In genomic region chrX:48996969-48997368, GRCh38 we compare ENCODE assay signal across 20 cellular contexts. TPM values are rescaled to one million over a fixed set of nuclear protein-coding genes. Genes with fewer than 3 reads are reported as not detected.
A peak's percentile ranks its signal among the peaks of the same experiment; 100 is the strongest.
DNase-seq lines count a peak whose midpoint lies in the region; ATAC-seq and TF ChIP-seq lines count a peak whose summit lies in the region.
"Had no signal": no experiment of that assay in that cellular context is flagged by ENCODE, and none has a peak within 500 bp of the region (broad histone marks: within the 10 kb centered on the region; RNA-seq: fewer than 3 reads in every experiment).

No MANE protein-coding gene starts in this region.

- no peak for ATAC-seq in activated CD4-positive, alpha-beta T cell treated with anti-CD3 and anti-CD28 coated beads for 36 hours
- ATAC-seq in HCT116 = no peak
- ATAC-seq in activated T-helper 17 cell treated with anti-CD3 and anti-CD28 coated beads, Interleukin-2, amount 50 U/mL, for 72 hours (replicated peaks) = no peak
- no peak for ATAC-seq in GM21423 (IDR thresholded peaks at IDR 0.05; ENCODE audit: unreplicated experiment)
- ATAC-seq: esophagus mucosa, gastrocnemius medialis had no signal

- H3K4me3 Mint-ChIP-seq in activated CD4-positive, alpha-beta T cell treated with anti-CD3 and anti-CD28 coated beads for 36 hours = no peak overlapping the region
- no peak overlapping the region for H3K4me3 Mint-ChIP-seq in activated CD4-positive, alpha-beta T cell treated with anti-CD3 and anti-CD28 coated beads, Interleukin-2, amount 10 ng/mL, durations not matched to agents 24 days and 14 days
- peak overlapping the region; percentile 62 for H3K4me3 Mint-ChIP-seq in activated T-helper 17 cell treated with anti-CD3 and anti-CD28 coated beads, Interleukin-2, amount 50 U/mL, for 72 hours

- H3K4me1 Mint-ChIP-seq in activated CD4-positive, alpha-beta T cell treated with anti-CD3 and anti-CD28 coated beads for 36 hours = peaks cover 36% of the 10 kb centered on the region
- H3K4me1 Mint-ChIP-seq in activated CD4-positive, alpha-beta T cell treated with anti-CD3 and anti-CD28 coated beads, Interleukin-2, amount 10 ng/mL, durations not matched to agents 24 days and 14 days = peaks cover 37% of the 10 kb centered on the region
- H3K4me1 Mint-ChIP-seq in activated T-helper 17 cell treated with anti-CD3 and anti-CD28 coated beads, Interleukin-2, amount 50 U/mL, for 72 hours = peaks cover 24% of the 10 kb centered on the region

- H3K27me3 ChIP-seq in HCT116 (ENCODE audit: insufficient read depth, low read length) (no peaks in the 10 kb centered on the region), liver (ENCODE audit: control insufficient read depth in 4 of 4, insufficient read depth in 4 of 4, low read length in 3 of 4) (no peaks in the 10 kb centered on the region)
- H3K27me3 ChIP-seq: BE2C, gastrocnemius medialis had no signal

- CTCF ChIA-PET in activated CD4-positive, alpha-beta T cell treated with anti-CD3 and anti-CD28 coated beads for 36 hours (lab: Charles Lee) = no interaction called here
- CTCF ChIA-PET in HCT116 (lab: Charles Lee) = no interaction called here

- H3K9me3 Mint-ChIP-seq in activated CD4-positive, alpha-beta T cell treated with anti-CD3 and anti-CD28 coated beads for 36 hours (ENCODE audit: low read depth) = no peaks in the 10 kb centered on the region
- no peaks in the 10 kb centered on the region for H3K9me3 Mint-ChIP-seq in activated CD4-positive, alpha-beta T cell treated with anti-CD3 and anti-CD28 coated beads, Interleukin-2, amount 10 ng/mL, durations not matched to agents 24 days and 14 days
- no peaks in the 10 kb centered on the region for H3K9me3 Mint-ChIP-seq in activated T-helper 17 cell treated with anti-CD3 and anti-CD28 coated beads, Interleukin-2, amount 50 U/mL, for 72 hours

- H3K27me3 Mint-ChIP-seq in activated CD4-positive, alpha-beta T cell treated with anti-CD3 and anti-CD28 coated beads for 36 hours = no peaks in the 10 kb centered on the region
- H3K27me3 Mint-ChIP-seq in activated CD4-positive, alpha-beta T cell treated with anti-CD3 and anti-CD28 coated beads, Interleukin-2, amount 10 ng/mL, durations not matched to agents 24 days and 14 days = no peaks in the 10 kb centered on the region
- H3K27me3 Mint-ChIP-seq in activated T-helper 17 cell treated with anti-CD3 and anti-CD28 coated beads, Interleukin-2, amount 50 U/mL, for 72 hours = no peaks in the 10 kb centered on the region

- TF ChIP-seq CTCF in HCT116 (IDR thresholded peaks at IDR 0.05 in 2 of 3, conservative IDR thresholded peaks at IDR 0.05 in 1 of 3; ENCODE audit: borderline replicate concordance in 1 of 3, insufficient read depth in 1 of 3, low read depth in 2 of 3, low read length in 2 of 3) = no peak
- TF ChIP-seq CTCF in liver (IDR thresholded peaks at IDR 0.05; ENCODE audit: low read depth, low read length, missing input control) = no peak

- H3K4me1 ChIP-seq in HCT116 (ENCODE audit: control insufficient read depth in 1 of 2, insufficient read depth in 2 of 2, low read length in 2 of 2) (peaks cover 0 to 7% of the 10 kb centered on the region in 2 experiments; a peak in 1 of 4 replicates), liver (ENCODE audit: control insufficient read depth in 4 of 4, insufficient read depth in 4 of 4, low read length in 3 of 4) (peaks cover 0 to 8% (median 5%) of the 10 kb centered on the region in 4 donors)
- H3K4me1 ChIP-seq: BE2C had no signal

- TF ChIP-seq RAD21 in HCT116 (IDR thresholded peaks at IDR 0.05; ENCODE audit: low read depth) = no peak
- TF ChIP-seq RAD21 in liver (IDR thresholded peaks at IDR 0.05) = no peak

- H3K9me3 ChIP-seq in HCT116 (ENCODE audit: control insufficient read depth in 1 of 2, insufficient read depth in 1 of 2, low read depth in 1 of 2, low read length in 2 of 2) (no peaks in the 10 kb centered on the region), liver (ENCODE audit: control insufficient read depth in 4 of 4, low read length in 3 of 4) (no peaks in the 10 kb centered on the region)
- H3K9me3 ChIP-seq: BE2C, gastrocnemius medialis had no signal

- H3K9ac ChIP-seq in HCT116 (ENCODE audit: low read length) (no peak overlapping the region), liver (ENCODE audit: low read depth in 1 of 2, low read length in 2 of 2) (no peak overlapping the region)

- no peaks in the 10 kb centered on the region for H4K20me1 ChIP-seq in HCT116 (ENCODE audit: insufficient read depth)

- TF ChIP-seq POLR2A in HCT116 (IDR thresholded peaks at IDR 0.05; ENCODE audit: borderline replicate concordance, extremely low read depth, insufficient read depth, insufficient read length) = no peak

- no peak overlapping the region for H3K27ac Mint-ChIP-seq in activated CD4-positive, alpha-beta T cell treated with anti-CD3 and anti-CD28 coated beads for 36 hours
- H3K27ac Mint-ChIP-seq in activated CD4-positive, alpha-beta T cell treated with anti-CD3 and anti-CD28 coated beads, Interleukin-2, amount 10 ng/mL, durations not matched to agents 24 days and 14 days = no peak overlapping the region
- peak overlapping the region; percentile 82 for H3K27ac Mint-ChIP-seq in activated T-helper 17 cell treated with anti-CD3 and anti-CD28 coated beads, Interleukin-2, amount 50 U/mL, for 72 hours
- H3K27ac Mint-ChIP-seq: nephron had no signal

- H3K4me3 ChIP-seq in HCT116 (replicated peaks in 1 of 2; ENCODE audit: low read depth in 1 of 2, low read length in 2 of 2) (no peak overlapping the region), liver (ENCODE audit: low read depth in 1 of 3, low read length in 3 of 3) (no peak overlapping the region)
- H3K4me3 ChIP-seq: gastrocnemius medialis had no signal

- RAD21 ChIA-PET in HCT116 (lab: Charles Lee; ENCODE audit: low non-redundant PET in 1 of 2, low total read pairs in 2 of 2, uncharacterized antibody in 2 of 2, unreplicated experiment in 2 of 2) = no interaction called here

- no peak overlapping the region for H3K27ac ChIP-seq in HCT116 (ENCODE audit: low read depth, low read length)
- H3K27ac ChIP-seq in liver (ENCODE audit: low read depth in 1 of 2, low read length in 2 of 2) = no peak overlapping the region
- H3K27ac ChIP-seq: gastrocnemius medialis, VCaP had no signal

- H3K9me2 ChIP-seq in HCT116 (ENCODE audit: insufficient read depth) = no peaks in the 10 kb centered on the region

- intact Hi-C loops in activated CD4-positive, alpha-beta T cell treated with anti-CD3 and anti-CD28 coated beads for 36 hours (cut with DNase I, micrococcal nuclease) = no loop called here
- intact Hi-C loops in activated CD4-positive, alpha-beta T cell treated with anti-CD3 and anti-CD28 coated beads, Interleukin-2, amount 10 ng/mL, durations not matched to agents 24 days and 14 days (cut with micrococcal nuclease) = no loop called here
- intact Hi-C loops in HCT116 (cut with micrococcal nuclease) = no loop called here

- H3K36me3 Mint-ChIP-seq in activated CD4-positive, alpha-beta T cell treated with anti-CD3 and anti-CD28 coated beads for 36 hours (ENCODE audit: low read depth) = peaks cover 39% of the 10 kb centered on the region
- H3K36me3 Mint-ChIP-seq in activated CD4-positive, alpha-beta T cell treated with anti-CD3 and anti-CD28 coated beads, Interleukin-2, amount 10 ng/mL, durations not matched to agents 24 days and 14 days (ENCODE audit: low read depth) = peaks cover 65% of the 10 kb centered on the region
- H3K36me3 Mint-ChIP-seq in activated T-helper 17 cell treated with anti-CD3 and anti-CD28 coated beads, Interleukin-2, amount 50 U/mL, for 72 hours (ENCODE audit: low read depth) = peaks cover 88% of the 10 kb centered on the region

- 82% methylated on average over 6 of the region's 6 CpGs for WGBS in liver

- POLR2A ChIA-PET in activated CD4-positive, alpha-beta T cell treated with anti-CD3 and anti-CD28 coated beads for 36 hours (lab: Charles Lee) = no interaction called here
- POLR2A ChIA-PET in HCT116 (lab: Charles Lee) = no interaction called here

- no peak overlapping the region for H2AFZ ChIP-seq in HCT116 (ENCODE audit: low read depth, low read length, poor library complexity, severe bottlenecking)

- H3K36me3 ChIP-seq in HCT116 (ENCODE audit: control insufficient read depth in 1 of 2, insufficient read depth in 2 of 2, low read length in 2 of 2) = no peaks in the 10 kb centered on the region; a peak in 1 of 4 replicates
- peaks cover 5 to 25% (median 13%) of the 10 kb centered on the region in 4 donors for H3K36me3 ChIP-seq in liver (ENCODE audit: control insufficient read depth in 4 of 4, insufficient read depth in 3 of 4, low read depth in 1 of 4, low read length in 3 of 4)

- H3K4me2 ChIP-seq in HCT116 (ENCODE audit: low read length) = no peak overlapping the region

- peaks cover 5% of the 10 kb centered on the region; the same call in 1 of the 2 replicates for H3K79me2 ChIP-seq in HCT116 (ENCODE audit: insufficient read depth, low read length)

- peak; percentile 16 for DNase-seq in activated CD4-positive, alpha-beta T cell treated with anti-CD3 and anti-CD28 coated beads for 36 hours
- no peak for DNase-seq in activated CD4-positive, alpha-beta T cell treated with anti-CD3 and anti-CD28 coated beads, Interleukin-2, amount 10 ng/mL, durations not matched to agents 24 days and 14 days
- DNase-seq in HCT116 (ENCODE audit: low read depth, low spot score) (no peak), NCI-H1436 treated with DMSO at 0.1 percent for 48 hours (lab: John Stamatoyannopoulos, UW) (no peak), NCI-H1417 treated with DMSO at 0.1 percent for 48 hours (lab: John Stamatoyannopoulos, UW) (no peak)
- DNase-seq: 8988T; BE2C; Calu3; gastrocnemius medialis; MM.1S; NCI-H187 treated with DMSO at 0.1 percent for 48 hours; small intestine; stimulated activated CD4-positive, alpha-beta T cell treated with anti-CD3 and anti-CD28 coated beads, Interleukin-4, amount 100 ng/mL, for 24 hours; T-helper 1 cell had no signal

- no TSS peak for BruUV-seq in HCT116 (replicated peaks; lab: Mats Ljungman, UMichigan)

RNA-seq across cellular contexts. Expression of gene GRIPAP1, which starts 5.1 kb away (rescaled TPM):
- total RNA-seq in activated CD4-positive, alpha-beta T cell treated with anti-CD3 and anti-CD28 coated beads for 36 hours = 10 to 100 TPM; 57.8 to 63.3 TPM
- 85.7 and 87.3 TPM in 2 replicates for total RNA-seq in activated CD4-positive, alpha-beta T cell treated with anti-CD3 and anti-CD28 coated beads, Interleukin-2, amount 10 ng/mL, durations not matched to agents 24 days and 14 days
- total RNA-seq in HCT116 (2021; ENCODE audit: unreplicated experiment) (39.4 TPM), liver (10 to 100 TPM; 14.1 to 21.3 TPM)
- 35.3 and 36.6 TPM in 2 replicates for polyA plus RNA-seq in HCT116 (2012)
- total RNA-seq in activated T-helper 17 cell treated with anti-CD3 and anti-CD28 coated beads, Interleukin-2, amount 50 U/mL, for 72 hours = 100 to 1,000 TPM in 1 of 2 donors, 10 to 100 TPM in 1; 88.0 to 126 TPM
- polyA plus RNA-seq in liver = 10 to 100 TPM; 15.4 to 17.3 TPM

RNA-seq across cellular contexts. Expression of gene KCND1, which starts 25.3 kb away (rescaled TPM):
- total RNA-seq in activated CD4-positive, alpha-beta T cell treated with anti-CD3 and anti-CD28 coated beads for 36 hours = 1 to 10 TPM; 2.5 to 2.8 TPM
- 2.5 and 3.5 TPM in 2 replicates for total RNA-seq in activated CD4-positive, alpha-beta T cell treated with anti-CD3 and anti-CD28 coated beads, Interleukin-2, amount 10 ng/mL, durations not matched to agents 24 days and 14 days
- total RNA-seq in HCT116 (2021; ENCODE audit: unreplicated experiment) = 5.5 TPM
- polyA plus RNA-seq in HCT116 (2012) = 2.8 and 3.3 TPM in 2 replicates
- 10 to 100 TPM in 1 of 2 donors, 1 to 10 TPM in 1; 7.2 to 16.8 TPM for total RNA-seq in activated T-helper 17 cell treated with anti-CD3 and anti-CD28 coated beads, Interleukin-2, amount 50 U/mL, for 72 hours
- 1 to 10 TPM in 1 of 2 donors, under 1 TPM in 1; 0.28 to 1.1 TPM for total RNA-seq in liver
- under 1 TPM; 0.17 to 0.28 TPM for polyA plus RNA-seq in liver

RNA-seq across cellular contexts. Expression of gene OTUD5, which starts 39.6 kb away (rescaled TPM):
- 10 to 100 TPM; 68.0 to 98.1 TPM for total RNA-seq in activated CD4-positive, alpha-beta T cell treated with anti-CD3 and anti-CD28 coated beads for 36 hours
- 76.2 and 76.7 TPM in 2 replicates for total RNA-seq in activated CD4-positive, alpha-beta T cell treated with anti-CD3 and anti-CD28 coated beads, Interleukin-2, amount 10 ng/mL, durations not matched to agents 24 days and 14 days
- total RNA-seq in HCT116 (2021; ENCODE audit: unreplicated experiment) = 42.6 TPM
- 48.8 and 53.0 TPM in 2 replicates for polyA plus RNA-seq in HCT116 (2012)
- total RNA-seq in activated T-helper 17 cell treated with anti-CD3 and anti-CD28 coated beads, Interleukin-2, amount 50 U/mL, for 72 hours = 100 to 1,000 TPM in 1 of 2 donors, 10 to 100 TPM in 1; 67.1 to 111 TPM
- total RNA-seq in liver = 10 to 100 TPM; 17.0 to 29.3 TPM
- polyA plus RNA-seq in liver = 10 to 100 TPM in 1 of 2 donors, 1 to 10 TPM in 1; 9.3 to 18.8 TPM

RNA-seq across cellular contexts. Expression of gene TFE3, which starts 46.2 kb away (rescaled TPM):
- total RNA-seq in activated CD4-positive, alpha-beta T cell treated with anti-CD3 and anti-CD28 coated beads for 36 hours = 10 to 100 TPM; 27.1 to 27.5 TPM
- 28.8 and 30.8 TPM in 2 replicates for total RNA-seq in activated CD4-positive, alpha-beta T cell treated with anti-CD3 and anti-CD28 coated beads, Interleukin-2, amount 10 ng/mL, durations not matched to agents 24 days and 14 days
- total RNA-seq in HCT116 (2021; ENCODE audit: unreplicated experiment) = 17.1 TPM
- polyA plus RNA-seq in HCT116 (2012) = 21.1 and 24.9 TPM in 2 replicates
- total RNA-seq in activated T-helper 17 cell treated with anti-CD3 and anti-CD28 coated beads, Interleukin-2, amount 50 U/mL, for 72 hours = 10 to 100 TPM; 35.0 to 38.9 TPM
- 10 to 100 TPM in 1 of 2 donors, 1 to 10 TPM in 1; 9.5 to 17.1 TPM for total RNA-seq in liver
- 10 to 100 TPM in 1 of 2 donors, 1 to 10 TPM in 1; 8.6 to 22.4 TPM for polyA plus RNA-seq in liver
